Comparison of ENCODE assay signal across 1 cellular context in genomic region chr10:43892062-43892765, GRCh38.
TF ChIP-seq lines count a peak whose summit lies in the region.

No MANE protein-coding gene starts in this region.

TF ChIP-seq in HepG2, 621 proteins besides CTCF, POLR2A, EP300 and RAD21 (continued from another document):
- TF ChIP-seq ZNF556 (CRISPR knock-in tag; IDR thresholded peaks at IDR 0.05; ENCODE audit: borderline replicate concordance): no peak
